ENCODE assay signal across 15 cellular contexts in genomic region chr1:149978547-149979023, GRCh38. TPM values are rescaled to one million over a fixed set of nuclear protein-coding genes. Genes with fewer than 3 reads are reported as not detected.
DNase-seq lines count a peak whose midpoint lies in the region; ATAC-seq and TF ChIP-seq lines count a peak whose summit lies in the region.
"Had no signal": no experiment of that assay in that cellular context is flagged by ENCODE, and none has a peak within 500 bp of the region (broad histone marks: within the 10 kb centered on the region; RNA-seq: fewer than 3 reads in every experiment).

No MANE protein-coding gene starts in this region.

- H3K4me3 Mint-ChIP-seq in WTC11 (no peak overlapping the region), type B pancreatic cell (peak overlapping the region; percentile 13)
- H3K4me3 Mint-ChIP-seq: effector memory CD8-positive, alpha-beta T cell; IgD-negative memory B cell had no signal

- H3K27me3 Mint-ChIP-seq in WTC11 (ENCODE audit: low read depth) (no peaks in the 10 kb centered on the region), type B pancreatic cell (no peaks in the 10 kb centered on the region)
- H3K27me3 Mint-ChIP-seq: effector memory CD8-positive, alpha-beta T cell; IgD-negative memory B cell had no signal

- ATAC-seq in WTC11 (no peak), left colon (peak; percentile 62)
- ATAC-seq: effector memory CD8-positive, alpha-beta T cell; gastroesophageal sphincter; left lung had no signal

- H3K4me1 Mint-ChIP-seq in WTC11 (no peaks in the 10 kb centered on the region; the same call in 1 of the 2 replicates), type B pancreatic cell (ENCODE audit: unreplicated experiment) (peaks cover 25% of the 10 kb centered on the region)

- TF ChIP-seq CTCF in WTC11 (IDR thresholded peaks at IDR 0.05), result no peak
- TF ChIP-seq CTCF in type B pancreatic cell (conservative IDR thresholded peaks at IDR 0.05), result no peak

- H3K9me3 Mint-ChIP-seq in WTC11, result no peaks in the 10 kb centered on the region
- no peaks in the 10 kb centered on the region for H3K9me3 Mint-ChIP-seq in type B pancreatic cell
- H3K9me3 Mint-ChIP-seq: effector memory CD8-positive, alpha-beta T cell; IgD-negative memory B cell had no signal

- peak; percentile 4 for DNase-seq in NCI-H510A treated with DMSO at 0.1 percent for 48 hours (lab: John Stamatoyannopoulos, UW)
- DNase-seq in NCI-H510A (lab: John Stamatoyannopoulos, UW), result no peak
- DNase-seq in WTC11 (ENCODE audit: low spot score), result no peak
- peak in 1 of 2 donors; percentile 28 for DNase-seq in left colon
- no peak for DNase-seq in type B pancreatic cell (ENCODE audit: extremely low spot score, unreplicated experiment)
- no peak for DNase-seq in NCI-H2227 (lab: John Stamatoyannopoulos, UW; ENCODE audit: unreplicated experiment)
- DNase-seq in activated CD8-positive, alpha-beta memory T cell treated with anti-CD3 and anti-CD28 coated beads, Interleukin-2, amount 50 U/mL, for 4 hours, result no peak
- DNase-seq in cerebellar cortex (ENCODE audit: low spot score), result no peak
- DNase-seq: activated CD4-positive, CD25-positive, alpha-beta regulatory T cell treated with anti-CD3 and anti-CD28 coated beads, Interleukin-2, amount 50 U/mL, for 72 hours; effector memory CD8-positive, alpha-beta T cell; left lung; NCI-H1436 treated with DMSO at 0.1 percent for 48 hours; stimulated activated CD4-positive, alpha-beta T cell treated with anti-CD3 and anti-CD28 coated beads, Interleukin-12 subunit alpha, Interleukin-12 subunit beta, amount 100 ng/mL, for 4 hours had no signal

- H3K27ac Mint-ChIP-seq in WTC11 (peak overlapping the region; percentile 68; the same call in 1 of the 2 replicates), type B pancreatic cell (peak overlapping the region; percentile 74)
- H3K27ac Mint-ChIP-seq: IgD-negative memory B cell had no signal

- H3K36me3 Mint-ChIP-seq in WTC11 (peaks cover 20% of the 10 kb centered on the region), type B pancreatic cell (peaks cover 34% of the 10 kb centered on the region)

- POLR2A ChIA-PET in WTC11 (lab: Charles Lee), result no interaction called here

- CTCF ChIA-PET in WTC11 (lab: Charles Lee), result no interaction called here

- intact Hi-C loops in left colon (cut with DNase I, micrococcal nuclease), result no loop called here

TF ChIP-seq in WTC11, 78 proteins besides CTCF, POLR2A, EP300 and RAD21 (continues in another document):
- TF ChIP-seq ZNF263 (CRISPR knock-in tag; IDR thresholded peaks at IDR 0.05; ENCODE audit: low read depth) (no peak), TCF7 (CRISPR knock-in tag; IDR thresholded peaks at IDR 0.05; ENCODE audit: low read depth) (no peak), PREB (CRISPR knock-in tag; IDR thresholded peaks at IDR 0.05; ENCODE audit: borderline replicate concordance) (no peak), SOX15 (CRISPR knock-in tag; IDR thresholded peaks at IDR 0.05) (no peak), FOXP1 (CRISPR knock-in tag; IDR thresholded peaks at IDR 0.05; ENCODE audit: borderline replicate concordance) (no peak), ZNF425 (CRISPR knock-in tag; conservative IDR thresholded peaks at IDR 0.05) (no peak)
- TF ChIP-seq, protein P1, sequence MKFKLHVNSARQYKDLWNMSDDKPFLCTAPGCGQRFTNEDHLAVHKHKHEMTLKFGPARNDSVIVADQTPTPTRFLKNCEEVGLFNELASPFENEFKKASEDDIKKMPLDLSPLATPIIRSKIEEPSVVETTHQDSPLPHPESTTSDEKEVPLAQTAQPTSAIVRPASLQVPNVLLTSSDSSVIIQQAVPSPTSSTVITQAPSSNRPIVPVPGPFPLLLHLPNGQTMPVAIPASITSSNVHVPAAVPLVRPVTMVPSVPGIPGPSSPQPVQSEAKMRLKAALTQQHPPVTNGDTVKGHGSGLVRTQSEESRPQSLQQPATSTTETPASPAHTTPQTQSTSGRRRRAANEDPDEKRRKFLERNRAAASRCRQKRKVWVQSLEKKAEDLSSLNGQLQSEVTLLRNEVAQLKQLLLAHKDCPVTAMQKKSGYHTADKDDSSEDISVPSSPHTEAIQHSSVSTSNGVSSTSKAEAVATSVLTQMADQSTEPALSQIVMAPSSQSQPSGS (CRISPR knock-in tag; IDR thresholded peaks at IDR 0.05; ENCODE audit: borderline replicate concordance, low read depth), result no peak
- TF ChIP-seq, protein P2, sequence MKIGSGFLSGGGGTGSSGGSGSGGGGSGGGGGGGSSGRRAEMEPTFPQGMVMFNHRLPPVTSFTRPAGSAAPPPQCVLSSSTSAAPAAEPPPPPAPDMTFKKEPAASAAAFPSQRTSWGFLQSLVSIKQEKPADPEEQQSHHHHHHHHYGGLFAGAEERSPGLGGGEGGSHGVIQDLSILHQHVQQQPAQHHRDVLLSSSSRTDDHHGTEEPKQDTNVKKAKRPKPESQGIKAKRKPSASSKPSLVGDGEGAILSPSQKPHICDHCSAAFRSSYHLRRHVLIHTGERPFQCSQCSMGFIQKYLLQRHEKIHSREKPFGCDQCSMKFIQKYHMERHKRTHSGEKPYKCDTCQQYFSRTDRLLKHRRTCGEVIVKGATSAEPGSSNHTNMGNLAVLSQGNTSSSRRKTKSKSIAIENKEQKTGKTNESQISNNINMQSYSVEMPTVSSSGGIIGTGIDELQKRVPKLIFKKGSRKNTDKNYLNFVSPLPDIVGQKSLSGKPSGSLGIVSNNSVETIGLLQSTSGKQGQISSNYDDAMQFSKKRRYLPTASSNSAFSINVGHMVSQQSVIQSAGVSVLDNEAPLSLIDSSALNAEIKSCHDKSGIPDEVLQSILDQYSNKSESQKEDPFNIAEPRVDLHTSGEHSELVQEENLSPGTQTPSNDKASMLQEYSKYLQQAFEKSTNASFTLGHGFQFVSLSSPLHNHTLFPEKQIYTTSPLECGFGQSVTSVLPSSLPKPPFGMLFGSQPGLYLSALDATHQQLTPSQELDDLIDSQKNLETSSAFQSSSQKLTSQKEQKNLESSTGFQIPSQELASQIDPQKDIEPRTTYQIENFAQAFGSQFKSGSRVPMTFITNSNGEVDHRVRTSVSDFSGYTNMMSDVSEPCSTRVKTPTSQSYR (CRISPR knock-in tag; IDR thresholded peaks at IDR 0.05), result no peak

RNA-seq across cellular contexts. Expression of gene OTUD7B, which starts 31.9 kb away (rescaled TPM):
- total RNA-seq in WTC11 (2021) (19.4 to 21.0 TPM (median 19.5 TPM) in 3 replicates), left colon (10 to 100 TPM; 35.3 to 53.6 TPM), type B pancreatic cell (ENCODE audit: low replicate concordance) (31.6 and 35.9 TPM in 2 replicates)

RNA-seq across cellular contexts. Expression of gene MTMR11, which starts 41.9 kb away (rescaled TPM):
- total RNA-seq in WTC11 (2021), result 7.1 to 7.8 TPM (median 7.5 TPM) in 3 replicates
- total RNA-seq in left colon, result 100 to 1,000 TPM; 176 to 247 TPM
- 21.0 and 33.1 TPM in 2 replicates for total RNA-seq in type B pancreatic cell (ENCODE audit: low replicate concordance)

RNA-seq across cellular contexts. Expression of gene SF3B4, which starts 51.0 kb away (rescaled TPM):
- 83.0 to 90.1 TPM (median 84.7 TPM) in 3 replicates for total RNA-seq in WTC11 (2021)
- 10 to 100 TPM; 51.4 to 58.0 TPM for total RNA-seq in left colon
- 60.8 and 72.2 TPM in 2 replicates for total RNA-seq in type B pancreatic cell (ENCODE audit: low replicate concordance)
